ENCODE assay signal across 8 cellular contexts in the genomic region with DNA sequence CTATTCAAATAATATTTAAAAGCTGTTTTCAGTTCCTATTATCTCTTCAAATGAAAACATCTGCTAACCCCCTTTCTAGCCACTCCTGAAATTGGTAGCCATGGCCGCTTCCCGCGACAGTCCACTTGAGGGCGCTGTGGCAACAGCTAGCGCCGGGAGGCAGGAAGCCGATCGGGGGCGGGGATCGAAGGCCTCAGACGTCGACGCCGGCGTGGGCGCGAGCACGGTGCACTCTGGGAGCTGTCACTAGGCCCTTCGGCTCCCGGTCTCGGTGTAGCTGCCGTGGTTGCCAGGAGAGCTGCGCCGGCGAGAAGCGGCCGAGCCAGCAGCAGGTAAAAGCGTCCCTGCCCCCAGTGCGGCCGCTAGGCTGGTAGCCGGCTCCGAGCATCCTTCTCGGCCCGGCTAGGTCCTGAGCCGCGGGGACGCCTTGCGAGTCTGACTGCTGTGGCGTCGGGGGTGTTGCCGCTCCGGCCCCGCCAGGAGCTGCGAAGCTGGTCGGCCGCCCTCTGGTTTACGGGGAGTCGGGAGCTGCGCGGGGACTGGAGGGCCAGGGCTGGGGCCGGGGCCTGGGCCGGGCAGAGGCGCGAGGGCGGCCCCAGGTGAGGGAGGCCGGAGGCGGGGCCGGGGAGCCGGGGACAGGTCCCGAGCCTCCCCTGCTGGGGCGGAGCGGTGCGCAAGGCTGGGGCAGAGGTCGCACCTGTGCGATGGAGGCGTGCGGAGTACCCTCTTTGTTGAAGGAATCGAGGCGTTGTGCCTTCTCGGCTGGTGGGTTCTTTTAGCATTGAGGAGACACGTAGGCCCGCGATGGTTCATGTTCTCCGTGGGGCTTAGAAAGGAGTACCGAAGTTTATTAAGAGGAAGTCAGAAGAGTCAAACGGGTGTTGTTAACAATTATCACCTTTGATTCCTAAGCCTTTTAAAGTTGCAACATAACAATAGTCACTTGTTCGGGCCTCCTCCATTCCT. TPM values are rescaled to one million over a fixed set of nuclear protein-coding genes. Genes with fewer than 3 reads are reported as not detected.
DNase-seq lines count a peak whose midpoint lies in the region; ATAC-seq, FAIRE-seq and TF ChIP-seq lines count a peak whose summit lies in the region.

TSS of gene DOP1A (plus strand) at position 224 of the 966 bp plus-strand sequence. CDS start 29,307 bp downstream, outside the sequence.

- no peaks in the 10 kb centered on the region for H3K27me3 ChIP-seq in OCI-LY1 (ENCODE audit: insufficient read depth, low read length)

- no peaks in the 10 kb centered on the region for H3K9me2 ChIP-seq in OCI-LY1 (ENCODE audit: low read depth, low read length)

- H3K27me3 Mint-ChIP-seq in mesothelial cell of epicardium (ENCODE audit: low read depth): no peaks in the 10 kb centered on the region

- H3K4me1 Mint-ChIP-seq in mesothelial cell of epicardium: peaks cover 28% of the 10 kb centered on the region

- DNase-seq in DMS 273 treated with DMSO at 0.1 percent for 48 hours (lab: John Stamatoyannopoulos, UW) (peak; percentile 86), HuH-7 (ENCODE audit: low spot score) (peak; percentile 94), mesothelial cell of epicardium (ENCODE audit: low spot score in 2 of 2, unreplicated experiment in 2 of 2) (peak; percentile 89 to 96)
- peak; percentile 98 for DNase-seq in activated CD8-positive, alpha-beta memory T cell treated with anti-CD3 and anti-CD28 coated beads, Interleukin-2, amount 50 U/mL, for 48 hours
- peak; percentile 94 to 96 for DNase-seq in stimulated activated CD8-positive, alpha-beta memory T cell treated with anti-CD3 and anti-CD28 coated beads, Interleukin-15, amount 100 ng/mL, for 48 hours (ENCODE audit: low read depth in 2 of 2)

- H3K4me3 ChIP-seq in OCI-LY1 (ENCODE audit: low read depth, low read length, poor library complexity, severe bottlenecking): peak within 1 kb of the TSS; percentile 87

- no peaks in the 10 kb centered on the region for H3K9me3 Mint-ChIP-seq in mesothelial cell of epicardium

- peak within 1 kb of the TSS; percentile 92 for H3K9ac ChIP-seq in OCI-LY1 (ENCODE audit: low read length)

- H3K4me2 ChIP-seq in OCI-LY1 (ENCODE audit: low read length): peak within 1 kb of the TSS; percentile 93

- H4K20me1 ChIP-seq in OCI-LY1 (ENCODE audit: insufficient read depth, low read length): no peaks in the 10 kb centered on the region

- no peaks in the 10 kb centered on the region for H3F3A ChIP-seq in OCI-LY1 (ENCODE audit: insufficient read depth, low read length)

- H3K27ac Mint-ChIP-seq in mesothelial cell of epicardium: peak within 1 kb of the TSS; percentile 90

- H3K79me2 ChIP-seq in OCI-LY1 (ENCODE audit: insufficient read depth, low read length): peaks cover 60% of the 10 kb centered on the region

- peak; percentile 80 for ATAC-seq in GM21515 (IDR thresholded peaks at IDR 0.05; ENCODE audit: unreplicated experiment)

- H2AFZ ChIP-seq in OCI-LY1 (ENCODE audit: low read length): no peak within 1 kb of the TSS

- H3K4me3 Mint-ChIP-seq in mesothelial cell of epicardium: peak within 1 kb of the TSS; percentile 85

- TF ChIP-seq CTCF in OCI-LY1 (IDR thresholded peaks at IDR 0.05; ENCODE audit: low read length) (peak; percentile 94), mesothelial cell of epicardium (IDR thresholded peaks at IDR 0.05; ENCODE audit: unreplicated experiment) (peak; percentile 87)

- FAIRE-seq in endometrium (lab: Jason Lieb, UNC): peak; percentile 90

- peaks cover 74% of the 10 kb centered on the region for H3K4me1 ChIP-seq in OCI-LY1 (ENCODE audit: insufficient read depth, low read length, severe bottlenecking)

- H3K36me3 Mint-ChIP-seq in mesothelial cell of epicardium: no peaks in the 10 kb centered on the region

- H3K27ac ChIP-seq in OCI-LY1 (ENCODE audit: low read depth, low read length, poor library complexity, severe bottlenecking): peak within 1 kb of the TSS; percentile 87

- H3K36me3 ChIP-seq in OCI-LY1 (ENCODE audit: insufficient read depth, low read length): no peaks in the 10 kb centered on the region

- H3K9me3 ChIP-seq in OCI-LY1 (ENCODE audit: low read length): no peaks in the 10 kb centered on the region

RNA-seq across cellular contexts. Expression of gene DOP1A, which starts in this region (rescaled TPM):
- 30.7 to 36.9 TPM (median 35.0 TPM) in 3 replicates for total RNA-seq in mesothelial cell of epicardium

Comparison
In these comparisons a context has a peak if more than half of its experiments do, and no peak if none do; other contexts are left out.
1. Peak in every context shown above with its lines: DNase-seq, ATAC-seq, H3K4me3 ChIP-seq and H3K27ac ChIP-seq.